35 cellular contexts compared by ENCODE assay signal in the genomic region with DNA sequence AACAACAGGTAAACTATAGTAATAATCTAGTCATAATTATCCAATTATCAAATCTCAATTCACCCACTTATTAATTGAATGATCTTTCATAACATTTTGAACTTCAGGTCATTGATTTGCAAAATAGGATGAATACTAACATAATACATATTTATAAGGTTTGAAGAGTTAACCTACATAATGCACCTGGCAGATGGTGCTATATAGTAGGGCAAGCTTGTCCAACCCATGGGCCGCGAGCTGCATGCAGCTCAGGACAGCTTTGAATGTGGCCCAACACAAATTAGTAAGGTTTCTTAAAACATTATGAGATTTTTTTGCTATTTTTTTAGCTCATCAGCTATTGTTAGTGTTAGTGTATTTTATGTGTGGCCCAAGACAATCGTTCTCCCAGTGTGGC.
"Had no signal": no experiment of that assay in that cellular context is flagged by ENCODE, and none has a peak within 500 bp of the region (broad histone marks: within the 10 kb centered on the region; RNA-seq: fewer than 3 reads in every experiment).

No MANE protein-coding gene starts in this region.

- H3K4me3 ChIP-seq: adrenal gland, body of pancreas, breast epithelium had no signal

- H3K9me3 ChIP-seq: adrenal gland, body of pancreas, breast epithelium had no signal

- H3K4me1 ChIP-seq: adrenal gland, body of pancreas, breast epithelium had no signal

- H3K27me3 Mint-ChIP-seq: activated CD4-positive, alpha-beta memory T cell treated with anti-CD3 and anti-CD28 coated beads for 36 hours; activated CD4-positive, alpha-beta T cell treated with anti-CD3 and anti-CD28 coated beads, Interleukin-2, amount 10 ng/mL, durations not matched to agents 24 days and 14 days; activated CD8-positive, alpha-beta T cell treated with anti-CD3 and anti-CD28 coated beads for 36 hours; activated naive CD8-positive, alpha-beta T cell treated with anti-CD3 and anti-CD28 coated beads for 36 hours had no signal

- DNase-seq: activated B cell treated with CpG ODN at 0.5 μM for 24 hours; activated CD4-positive, alpha-beta memory T cell treated with anti-CD3 and anti-CD28 coated beads for 36 hours; activated CD4-positive, alpha-beta T cell treated with anti-CD3 and anti-CD28 coated beads for 4 hours; activated CD4-positive, alpha-beta T cell treated with anti-CD3 and anti-CD28 coated beads, Interleukin-2, amount 10 ng/mL, durations not matched to agents 24 days and 14 days; activated CD4-positive, alpha-beta T cell treated with anti-CD3 and anti-CD28 coated beads, Interleukin-2, amount 50 U/mL, for 1 hour; activated CD4-positive, alpha-beta T cell treated with anti-CD3 and anti-CD28 coated beads, Interleukin-2, amount 50 U/mL, for 4 hours; activated CD4-positive, CD25-positive, alpha-beta regulatory T cell treated with anti-CD3 and anti-CD28 coated beads, Interleukin-2, amount 50 U/mL, for 72 hours; activated CD8-positive, alpha-beta memory T cell treated with anti-CD3 and anti-CD28 coated beads, Interleukin-2, amount 50 U/mL, for 4 hours; activated CD8-positive, alpha-beta T cell treated with anti-CD3 and anti-CD28 coated beads for 36 hours; activated effector memory CD4-positive, alpha-beta T cell treated with anti-CD3 and anti-CD28 coated beads, Interleukin-2, amount 50 U/mL, for 16 hours; activated gamma-delta T cell treated with Interleukin-2 at 50 U/mL for 16 hours; activated naive CD4-positive, alpha-beta T cell; activated naive CD4-positive, alpha-beta T cell treated with anti-CD3 and anti-CD28 coated beads for 36 hours; activated naive CD4-positive, alpha-beta T cell treated with anti-CD3 and anti-CD28 coated beads, Interleukin-2, amount 50 U/mL, for 16 hours; activated naive CD8-positive, alpha-beta T cell treated with anti-CD3 and anti-CD28 coated beads for 36 hours; activated T-cell treated with anti-CD3 and anti-CD28 coated beads for 4 hours; activated T-cell treated with anti-CD3 and anti-CD28 coated beads, Interleukin-2, amount 50 U/mL, for 1 hour; activated T-cell treated with anti-CD3 and anti-CD28 coated beads, Interleukin-2, amount 50 U/mL, for 4 hours; activated T-cell treated with anti-CD3 and anti-CD28 coated beads, Interleukin-2, amount 50 U/mL, for 72 hours; adrenal gland; amniotic stem cell; aorta; body of pancreas; brain microvascular endothelial cell; central memory CD4-positive, alpha-beta T cell; T-helper 1 cell; T-helper 2 cell; T-helper 9 cell had no signal

- H3K27me3 ChIP-seq: adrenal gland, body of pancreas, brain microvascular endothelial cell, breast epithelium had no signal

- H3K36me3 ChIP-seq: adrenal gland, brain microvascular endothelial cell, breast epithelium had no signal

- H3K27ac Mint-ChIP-seq: activated B cell treated with CpG ODN at 0.5 μM for 24 hours; activated CD4-positive, alpha-beta memory T cell treated with anti-CD3 and anti-CD28 coated beads for 36 hours; activated CD4-positive, alpha-beta T cell treated with anti-CD3 and anti-CD28 coated beads, Interleukin-2, amount 10 ng/mL, durations not matched to agents 24 days and 14 days; activated CD8-positive, alpha-beta T cell treated with anti-CD3 and anti-CD28 coated beads for 36 hours; activated naive CD4-positive, alpha-beta T cell treated with anti-CD3 and anti-CD28 coated beads for 36 hours; activated naive CD4-positive, alpha-beta T cell treated with anti-CD3 and anti-CD28 coated beads, Interleukin-2, amount 50 U/mL, for 72 hours; activated naive CD8-positive, alpha-beta T cell treated with anti-CD3 and anti-CD28 coated beads for 36 hours; activated T-cell treated with anti-CD3 and anti-CD28 coated beads, Interleukin-2, amount 50 U/mL, for 72 hours; activated T-helper 1 cell treated with anti-CD3 and anti-CD28 coated beads, Interleukin-12 subunit alpha, Interleukin-12 subunit beta, Interleukin-2, Interleukin-4 antibody, amounts not matched to agents 30 ng/mL and 10 ng/mL and 1 ng/mL, durations not matched to agents 14 hours and 24 hours and 36 hours; activated T-helper 17 cell treated with anti-CD3 and anti-CD28 coated beads, Interleukin-2, amount 50 U/mL, for 72 hours; T-helper 1 cell treated with Interleukin-12 subunit alpha and Interleukin-12 subunit beta and Interleukin-4 antibody, amounts not matched to agents 30 μg/mL and 1 μg/mL, for 36 hours; T-helper 2 cell treated with Interferon-gamma antibody and Interleukin-4, amounts not matched to agents 5 μg/mL and 100 μg/mL, for 36 hours had no signal

- H3K9me3 Mint-ChIP-seq: activated B cell treated with CpG ODN at 0.5 μM for 24 hours; activated CD4-positive, alpha-beta memory T cell treated with anti-CD3 and anti-CD28 coated beads for 36 hours; activated CD8-positive, alpha-beta T cell treated with anti-CD3 and anti-CD28 coated beads for 36 hours; activated naive CD4-positive, alpha-beta T cell treated with anti-CD3 and anti-CD28 coated beads for 36 hours; activated naive CD8-positive, alpha-beta T cell treated with anti-CD3 and anti-CD28 coated beads for 36 hours; activated T-cell treated with anti-CD3 and anti-CD28 coated beads, Interleukin-2, amount 50 U/mL, for 4 hours; activated T-helper 1 cell treated with anti-CD3 and anti-CD28 coated beads, Interleukin-12 subunit alpha, Interleukin-12 subunit beta, Interleukin-2, Interleukin-4 antibody, amounts not matched to agents 30 ng/mL and 10 ng/mL and 1 ng/mL, durations not matched to agents 14 hours and 24 hours and 36 hours; activated T-helper 17 cell treated with anti-CD3 and anti-CD28 coated beads, Interleukin-2, amount 50 U/mL, for 72 hours; T-helper 1 cell treated with Interleukin-12 subunit alpha and Interleukin-12 subunit beta and Interleukin-4 antibody, amounts not matched to agents 30 μg/mL and 1 μg/mL, for 36 hours; T-helper 2 cell treated with Interferon-gamma antibody and Interleukin-4, amounts not matched to agents 5 μg/mL and 100 μg/mL, for 36 hours had no signal

- ATAC-seq: activated CD8-positive, alpha-beta T cell treated with anti-CD3 and anti-CD28 coated beads for 36 hours; activated naive CD4-positive, alpha-beta T cell treated with anti-CD3 and anti-CD28 coated beads, Interleukin-2, amount 50 U/mL, for 72 hours; activated T-cell treated with anti-CD3 and anti-CD28 coated beads, Interleukin-2, amount 50 U/mL, for 4 hours; activated T-cell treated with anti-CD3 and anti-CD28 coated beads, Interleukin-2, amount 50 U/mL, for 72 hours; activated T-helper 17 cell treated with anti-CD3 and anti-CD28 coated beads, Interleukin-2, amount 50 U/mL, for 72 hours; body of pancreas had no signal

- H3K4me3 Mint-ChIP-seq: activated B cell treated with CpG ODN at 0.5 μM for 24 hours; activated CD4-positive, alpha-beta memory T cell treated with anti-CD3 and anti-CD28 coated beads for 36 hours; activated CD4-positive, alpha-beta T cell treated with anti-CD3 and anti-CD28 coated beads, Interleukin-2, amount 10 ng/mL, durations not matched to agents 24 days and 14 days; activated CD8-positive, alpha-beta T cell treated with anti-CD3 and anti-CD28 coated beads for 36 hours; activated naive CD4-positive, alpha-beta T cell treated with anti-CD3 and anti-CD28 coated beads for 36 hours; activated naive CD8-positive, alpha-beta T cell treated with anti-CD3 and anti-CD28 coated beads for 36 hours; activated T-cell treated with anti-CD3 and anti-CD28 coated beads, Interleukin-2, amount 50 U/mL, for 4 hours; activated T-cell treated with anti-CD3 and anti-CD28 coated beads, Interleukin-2, amount 50 U/mL, for 72 hours; activated T-helper 1 cell treated with anti-CD3 and anti-CD28 coated beads, Interleukin-12 subunit alpha, Interleukin-12 subunit beta, Interleukin-2, Interleukin-4 antibody, amounts not matched to agents 30 ng/mL and 10 ng/mL and 1 ng/mL, durations not matched to agents 14 hours and 24 hours and 36 hours; activated T-helper 17 cell treated with anti-CD3 and anti-CD28 coated beads, Interleukin-2, amount 50 U/mL, for 72 hours; T-helper 1 cell treated with Interleukin-12 subunit alpha and Interleukin-12 subunit beta and Interleukin-4 antibody, amounts not matched to agents 30 μg/mL and 1 μg/mL, for 36 hours; T-helper 2 cell treated with Interferon-gamma antibody and Interleukin-4, amounts not matched to agents 5 μg/mL and 100 μg/mL, for 36 hours had no signal

- H3K4me1 Mint-ChIP-seq: activated B cell treated with CpG ODN at 0.5 μM for 24 hours; activated naive CD8-positive, alpha-beta T cell treated with anti-CD3 and anti-CD28 coated beads for 36 hours; activated T-helper 17 cell treated with anti-CD3 and anti-CD28 coated beads, Interleukin-2, amount 50 U/mL, for 72 hours had no signal

- H3K27ac ChIP-seq: adrenal gland, body of pancreas, brain microvascular endothelial cell, breast epithelium, VCaP had no signal

- H3K36me3 Mint-ChIP-seq: activated CD4-positive, alpha-beta memory T cell treated with anti-CD3 and anti-CD28 coated beads for 36 hours; activated naive CD4-positive, alpha-beta T cell treated with anti-CD3 and anti-CD28 coated beads, Interleukin-2, amount 50 U/mL, for 72 hours; activated naive CD8-positive, alpha-beta T cell treated with anti-CD3 and anti-CD28 coated beads for 36 hours had no signal
